ENCODE assay signal across 11 cellular contexts in genomic region chr17:57984936-57985674, GRCh38. TPM values are rescaled to one million over a fixed set of nuclear protein-coding genes. Genes with fewer than 3 reads are reported as not detected.
A peak's percentile ranks its signal among the peaks of the same experiment; 100 is the strongest.
DNase-seq lines count a peak whose midpoint lies in the region; ATAC-seq and TF ChIP-seq lines count a peak whose summit lies in the region.
"Had no signal": no experiment of that assay in that cellular context is flagged by ENCODE, and none has a peak within 500 bp of the region (broad histone marks: within the 10 kb centered on the region; RNA-seq: fewer than 3 reads in every experiment).

No MANE protein-coding gene starts in this region.

- POLR2A ChIA-PET in AG04450 (lab: Yijun Ruan, JAX) = interaction anchor here (0.8 to 1.9 kb wide), 2 partner anchors 49 to 58 kb away, joined by 5 to 6 read pairs; no protein-coding TSS in a partner anchor

- H3K27ac ChIP-seq in AG04450 (ENCODE audit: low read depth, low read length) (no peak overlapping the region), coronary artery (peak overlapping the region; percentile 23 to 31), neural cell (ENCODE audit: low read length) (no peak overlapping the region)

- TF ChIP-seq RAD21 in neural cell (conservative IDR thresholded peaks at IDR 0.05) = peak; percentile 23

- H3K27me3 Mint-ChIP-seq in HFFc6 (ENCODE audit: insufficient read depth) = no peaks in the 10 kb centered on the region; the same call in 1 of the 2 replicates

- H3K4me1 Mint-ChIP-seq in HFFc6 (ENCODE audit: low read depth) = peaks cover 78% of the 10 kb centered on the region

- H3F3A ChIP-seq in neural cell (ENCODE audit: insufficient read depth, low read length, poor library complexity, severe bottlenecking) = peaks cover 5% of the 10 kb centered on the region

- CTCF ChIA-PET in AG04450 (lab: Charles Lee) = interaction anchor here (0.8 to 3.7 kb wide), 8 partner anchors 10 to 152 kb away, joined by 3 to 63 read pairs (median 5); no protein-coding TSS in a partner anchor

- no peak overlapping the region for H2AFZ ChIP-seq in neural cell (ENCODE audit: low read depth, low read length)

- H3K27me3 ChIP-seq in AG04450 (ENCODE audit: control insufficient read depth, insufficient read depth, low read length) (no peaks in the 10 kb centered on the region), neural cell (ENCODE audit: insufficient read depth, low read depth, low read length) (no peaks in the 10 kb centered on the region)

- peak overlapping the region; percentile 13 for H3K9ac ChIP-seq in neural cell (ENCODE audit: low read length)

- no peak for TF ChIP-seq EP300 in neural cell (conservative IDR thresholded peaks at IDR 0.05; ENCODE audit: poor library complexity, severe bottlenecking)

- peaks cover 21% of the 10 kb centered on the region for H4K20me1 ChIP-seq in neural cell (ENCODE audit: insufficient read depth)

- peak overlapping the region; percentile 96 for H3K4me3 Mint-ChIP-seq in HFFc6

- peak overlapping the region; percentile 66 for H3K27ac Mint-ChIP-seq in HFFc6

- H3K9me2 ChIP-seq in neural cell (ENCODE audit: insufficient read depth, low read length) = no peaks in the 10 kb centered on the region

- TF ChIP-seq CTCF in AG04450 (IDR thresholded peaks at IDR 0.05; ENCODE audit: low read depth, low read length) (no peak), HFFc6 (IDR thresholded peaks at IDR 0.05) (no peak), coronary artery (IDR thresholded peaks at IDR 0.05) (no peak), neural cell (IDR thresholded peaks at IDR 0.05; ENCODE audit: poor library complexity, severe bottlenecking) (no peak)

- H3K4me2 ChIP-seq in neural cell (ENCODE audit: low read length) = peak overlapping the region; percentile 83

- DNase-seq in AG04450 (ENCODE audit: low read depth, low spot score) = no peak
- DNase-seq in HFFc6 = peak; percentile 27
- no peak for DNase-seq in coronary artery (ENCODE audit: low spot score)
- no peak for DNase-seq in putamen (ENCODE audit: low spot score)
- DNase-seq in NAMALWA (ENCODE audit: low spot score) = no peak
- DNase-seq: activated naive CD4-positive, alpha-beta T cell treated with anti-CD3 and anti-CD28 coated beads, Interleukin-2, amount 50 U/mL, for 16 hours; NCI-H1417 treated with DMSO at 0.1 percent for 48 hours; stimulated activated CD4-positive, alpha-beta T cell treated with anti-CD3 and anti-CD28 coated beads, Interleukin-15, amount 100 ng/mL, for 24 hours had no signal

- H3K4me3 ChIP-seq in AG04450 (ENCODE audit: low read depth, low read length) (peak overlapping the region; percentile 41), coronary artery (peak overlapping the region; percentile 89), neural cell (ENCODE audit: low read length) (peak overlapping the region; percentile 91)

- H3K9me3 ChIP-seq in AG04450 (ENCODE audit: control insufficient read depth, insufficient read depth, low read length) = no peaks in the 10 kb centered on the region; the same call in 1 of the 2 replicates
- no peaks in the 10 kb centered on the region for H3K9me3 ChIP-seq in neural cell (ENCODE audit: low read length)

- ATAC-seq in GM19397 (IDR thresholded peaks at IDR 0.05; ENCODE audit: unreplicated experiment) (no peak), GM18511 (IDR thresholded peaks at IDR 0.05; ENCODE audit: unreplicated experiment) (no peak)

- peaks cover 73% of the 10 kb centered on the region for H3K79me2 ChIP-seq in neural cell (replicated peaks; ENCODE audit: insufficient read depth, low read length)

- H3K36me3 Mint-ChIP-seq in HFFc6 (ENCODE audit: low read depth) = peaks cover 20% of the 10 kb centered on the region

- H3K9me3 Mint-ChIP-seq in HFFc6 = no peaks in the 10 kb centered on the region

- no peaks in the 10 kb centered on the region for H3K36me3 ChIP-seq in neural cell (ENCODE audit: insufficient read depth, low read length)

TF ChIP-seq in neural cell, 6 proteins besides CTCF, POLR2A, EP300 and RAD21:
- TF ChIP-seq REST (IDR thresholded peaks at IDR 0.05; ENCODE audit: borderline replicate concordance) (no peak), MXI1 (conservative IDR thresholded peaks at IDR 0.05; ENCODE audit: poor library complexity, severe bottlenecking) (no peak), EZH2 (IDR thresholded peaks at IDR 0.05; ENCODE audit: borderline replicate concordance, insufficient read depth, low read length, poor library complexity, severe bottlenecking) (no peak), SMC3 (conservative IDR thresholded peaks at IDR 0.05; ENCODE audit: poor library complexity) (peak; percentile 22), POLR2AphosphoS5 (IDR thresholded peaks at IDR 0.05) (no peak)

RNA-seq across cellular contexts. Expression of gene VEZF1, which starts 2.9 kb away (rescaled TPM):
- polyA plus RNA-seq in AG04450 (2011; rRNA removed) (34.2 and 38.9 TPM in 2 replicates), neural cell (54.7 and 64.6 TPM in 2 replicates)
- polyA minus RNA-seq in AG04450 (2011; rRNA and poly(A)+ RNA removed) = 65.1 and 68.2 TPM in 2 replicates
- total RNA-seq in HFFc6 (2021; fragmentation: NEBNext Ultra II Directional; extraction: Animal tissue kit (Norgen Biotek cat#: 25700)) = 10 to 100 TPM; 41.7 to 56.5 (median 51.8) TPM
- 144 and 163 TPM in 2 replicates for polyA minus RNA-seq in neural cell

RNA-seq across cellular contexts. Expression of gene SRSF1, which starts 21.9 kb away (rescaled TPM):
- polyA plus RNA-seq in AG04450 (2011; rRNA removed) (215 and 249 TPM in 2 replicates), neural cell (357 and 380 TPM in 2 replicates)
- 278 and 309 TPM in 2 replicates for polyA minus RNA-seq in AG04450 (2011; rRNA and poly(A)+ RNA removed)
- 100 to 1,000 TPM; 216 to 296 (median 271) TPM for total RNA-seq in HFFc6 (2021; fragmentation: NEBNext Ultra II Directional; extraction: Animal tissue kit (Norgen Biotek cat#: 25700))
- polyA minus RNA-seq in neural cell = 376 and 408 TPM in 2 replicates

RNA-seq across cellular contexts. Expression of gene CUEDC1, which starts 29.9 kb away (rescaled TPM):
- polyA plus RNA-seq in AG04450 (2011; rRNA removed) (21.6 and 27.6 TPM in 2 replicates), neural cell (25.5 and 27.0 TPM in 2 replicates)
- polyA minus RNA-seq in AG04450 (2011; rRNA and poly(A)+ RNA removed) = 20.9 and 22.6 TPM in 2 replicates
- total RNA-seq in HFFc6 (2021; fragmentation: NEBNext Ultra II Directional; extraction: Animal tissue kit (Norgen Biotek cat#: 25700)) = 10 to 100 TPM; 34.0 to 41.0 (median 34.9) TPM
- polyA minus RNA-seq in neural cell = 20.9 and 28.5 TPM in 2 replicates

Comparison
In these comparisons a context has a peak if more than half of its experiments do, and no peak if none do; other contexts are left out.
1. H3K27ac ChIP-seq: peak in coronary artery (2 of 2); none in AG04450 (single experiment) and neural cell (single experiment).
2. H3K4me3 ChIP-seq: peak in every context shown above with its lines; median percentile 91 in neural cell; 89 in coronary artery; 41 in AG04450.